In the genomic region with DNA sequence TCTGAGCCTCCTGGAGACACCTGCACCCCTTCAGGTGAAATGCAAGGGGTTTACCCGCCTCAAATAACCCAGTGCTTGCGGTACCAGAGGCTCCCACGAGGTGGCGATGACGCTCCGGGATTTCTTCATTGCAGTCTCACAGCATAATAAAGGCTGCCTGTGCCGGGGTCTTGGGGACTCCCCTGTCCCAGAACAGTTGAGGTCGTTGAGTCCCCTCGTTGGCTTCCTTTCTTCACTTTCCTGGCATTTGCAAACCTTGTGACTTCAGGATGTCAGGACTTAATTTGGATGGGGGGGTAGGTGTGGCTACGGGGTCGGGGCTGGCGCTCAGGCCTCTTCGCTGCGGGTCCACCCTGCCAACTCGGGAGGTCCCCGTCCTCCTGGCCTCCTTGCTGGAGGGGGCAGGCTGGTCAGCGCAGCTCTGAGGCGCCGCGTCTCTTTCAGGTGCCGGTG, we compare ENCODE assay signal across 8 cellular contexts. TPM values are rescaled to one million over a fixed set of nuclear protein-coding genes. Genes with fewer than 3 reads are reported as not detected.
DNase-seq lines count a peak whose midpoint lies in the region; ATAC-seq and TF ChIP-seq lines count a peak whose summit lies in the region.

No MANE protein-coding gene starts in this region.

- intact Hi-C loops in lower lobe of right lung (cut with DNase I): no loop called here

- peak; percentile 77 for TF ChIP-seq CTCF in coronary artery (IDR thresholded peaks at IDR 0.05)
- peak; percentile 93 for TF ChIP-seq CTCF in lower lobe of right lung (IDR thresholded peaks at IDR 0.05)

- peak; percentile 48 to 55 for ATAC-seq in lower lobe of right lung
- ATAC-seq in GM19463 (IDR thresholded peaks at IDR 0.05; ENCODE audit: unreplicated experiment): no peak

- H3K27ac ChIP-seq in coronary artery (no peak overlapping the region), lower lobe of right lung (no peak overlapping the region)

- H3K9me3 ChIP-seq in lower lobe of right lung: no peaks in the 10 kb centered on the region

- H3K4me3 ChIP-seq in coronary artery: no peak overlapping the region
- H3K4me3 ChIP-seq in lower lobe of right lung: no peak overlapping the region

- H3K36me3 ChIP-seq in lower lobe of right lung: no peaks in the 10 kb centered on the region

- H3K27me3 ChIP-seq in lower lobe of right lung (ENCODE audit: low read depth): peaks cover 32% of the 10 kb centered on the region

- DNase-seq in NCI-H82 (lab: John Stamatoyannopoulos, UW): peak; percentile 81
- no peak for DNase-seq in NCI-H82 treated with DMSO at 0.1 percent for 48 hours (lab: John Stamatoyannopoulos, UW; ENCODE audit: unreplicated experiment)
- DNase-seq in NCI-H460 (ENCODE audit: extremely low read depth, low read depth): peak; percentile 37
- DNase-seq in activated CD4-positive, alpha-beta T cell treated with anti-CD3 and anti-CD28 coated beads, Interleukin-2, amount 50 U/mL, for 4 hours: peak; percentile 82 to 88
- no peak for DNase-seq in coronary artery (ENCODE audit: low spot score)
- DNase-seq in lower lobe of right lung: peak; percentile 79
- DNase-seq in stimulated activated CD8-positive, alpha-beta memory T cell treated with anti-CD3 and anti-CD28 coated beads, Interleukin-12 subunit alpha, Interleukin-12 subunit beta, amount 100 ng/mL, for 4 hours (ENCODE audit: low read depth): peak; percentile 56

- peaks cover 27% of the 10 kb centered on the region for H3K4me1 ChIP-seq in lower lobe of right lung

RNA-seq across cellular contexts. Expression of gene GNAT1, which starts 1.3 kb away (rescaled TPM):
- total RNA-seq in NCI-H460 (2014; rRNA removed; shearing (Covaris generic)): not detected in 2 replicates
- not detected in 2 replicates for polyA plus RNA-seq in NCI-H460 (2014; cell fraction: nucleus; rRNA removed)
- total RNA-seq in lower lobe of right lung: not detected

RNA-seq across cellular contexts. Expression of gene SLC38A3, which starts 12.4 kb away (rescaled TPM):
- total RNA-seq in NCI-H460 (2014; rRNA removed; shearing (Covaris generic)): 0.09 and 0.27 TPM in 2 replicates
- 0.60 TPM in 1 of 2 replicates, not detected in the other for polyA plus RNA-seq in NCI-H460 (2014; cell fraction: nucleus; rRNA removed)
- not detected for total RNA-seq in lower lobe of right lung

RNA-seq across cellular contexts. Expression of gene SEMA3F, which starts 37.6 kb away (rescaled TPM):
- total RNA-seq in NCI-H460 (2014; rRNA removed; shearing (Covaris generic)): 4.4 and 5.4 TPM in 2 replicates
- polyA plus RNA-seq in NCI-H460 (2014; cell fraction: nucleus; rRNA removed): 3.3 and 3.6 TPM in 2 replicates
- 44.7 TPM for total RNA-seq in lower lobe of right lung

RNA-seq across cellular contexts. Expression of gene GNAI2, which starts 43.3 kb away (rescaled TPM):
- total RNA-seq in NCI-H460 (2014; rRNA removed; shearing (Covaris generic)): 45.5 and 50.1 TPM in 2 replicates
- 45.9 and 58.7 TPM in 2 replicates for polyA plus RNA-seq in NCI-H460 (2014; cell fraction: nucleus; rRNA removed)
- 372 TPM for total RNA-seq in lower lobe of right lung

Comparison
In these comparisons a context has a peak if more than half of its experiments do, and no peak if none do; other contexts are left out.
1. DNase-seq: peak in NCI-H82 (single experiment), NCI-H460 (single experiment), activated CD4-positive, alpha-beta T cell treated with anti-CD3 and anti-CD28 coated beads, Interleukin-2, amount 50 U/mL, for 4 hours (2 of 2), lower lobe of right lung (single experiment) and stimulated activated CD8-positive, alpha-beta memory T cell treated with anti-CD3 and anti-CD28 coated beads, Interleukin-12 subunit alpha, Interleukin-12 subunit beta, amount 100 ng/mL, for 4 hours (single experiment); none in NCI-H82 treated with DMSO at 0.1 percent for 48 hours (single experiment) and coronary artery (single experiment).